Comparison of ENCODE assay signal across 21 cellular contexts in the genomic region with DNA sequence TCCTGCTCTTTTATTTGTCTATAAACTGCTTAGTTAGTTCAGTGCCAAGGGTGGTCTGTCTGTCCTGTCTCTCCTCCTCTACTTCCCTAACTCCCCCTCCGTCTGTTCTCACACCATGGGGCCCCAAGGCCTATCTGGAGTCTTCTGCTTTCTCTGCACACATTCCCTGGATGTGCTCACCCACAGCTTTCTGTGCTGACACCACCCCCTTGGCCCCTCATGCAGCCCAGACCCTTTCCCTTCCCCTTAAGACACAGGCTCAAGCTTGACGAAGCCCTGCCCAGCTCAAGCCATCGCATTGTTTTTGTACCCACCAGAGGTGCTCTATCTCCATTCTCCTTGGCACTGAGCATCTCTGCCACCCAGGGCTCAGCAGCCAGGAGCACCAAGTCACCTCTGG.
"Had no signal": no experiment of that assay in that cellular context is flagged by ENCODE, and none has a peak within 500 bp of the region (broad histone marks: within the 10 kb centered on the region; RNA-seq: fewer than 3 reads in every experiment).

No MANE protein-coding gene starts in this region.

- H3K27ac ChIP-seq: HL-60 had no signal

- H3K36me3 ChIP-seq: MG63 had no signal

- H3K4me3 ChIP-seq: MG63 had no signal

- DNase-seq: Karpas-422, KG1, MG63, NCI-H1092, NCI-H1105 treated with DMSO at 0.1 percent for 48 hours, NCI-H1417 treated with DMSO at 0.1 percent for 48 hours, NCI-H146, NCI-H1694 treated with DMSO at 0.1 percent for 48 hours, NCI-H1930, NCI-H2081, NCI-H2107, NCI-H2227 treated with DMSO at 0.1 percent for 48 hours, NCI-H510A, NCI-H524 treated with DMSO at 0.1 percent for 48 hours, NCI-H69, NCI-H774, RPMI8226, SHP77, SK-N-SH, SW 1271 had no signal

- H3K9me3 ChIP-seq: MG63, SK-N-SH had no signal
